Comparison of ENCODE assay signal across 14 cellular contexts in the genomic region with DNA sequence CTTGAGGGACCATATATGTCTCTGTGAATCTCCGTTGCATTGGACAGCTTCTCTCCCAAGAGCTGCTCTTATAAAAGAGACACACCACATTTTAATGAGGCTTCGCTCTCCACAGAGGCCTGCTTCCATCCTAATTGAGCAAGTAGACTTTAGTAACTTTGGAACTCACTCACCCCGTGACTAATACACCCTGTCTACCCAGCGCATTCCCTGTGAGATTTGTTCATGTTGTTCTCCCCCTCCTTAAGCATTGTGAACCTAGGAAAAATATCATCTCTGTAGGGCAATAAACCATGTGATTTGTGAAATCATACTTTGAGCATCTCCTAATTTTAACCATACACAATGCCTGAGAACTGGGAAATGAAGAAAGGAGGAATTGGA. TPM values are rescaled to one million over a fixed set of nuclear protein-coding genes. Genes with fewer than 3 reads are reported as not detected.
DNase-seq lines count a peak whose midpoint lies in the region; ATAC-seq and TF ChIP-seq lines count a peak whose summit lies in the region.
"Had no signal": no experiment of that assay in that cellular context is flagged by ENCODE, and none has a peak within 500 bp of the region (broad histone marks: within the 10 kb centered on the region; RNA-seq: fewer than 3 reads in every experiment).

No MANE protein-coding gene starts in this region.

- H2AFZ ChIP-seq in fibroblast of lung (ENCODE audit: low read length) = no peak overlapping the region

- H3K79me2 ChIP-seq in fibroblast of lung (ENCODE audit: control insufficient read depth, insufficient read depth, low read length) = no peaks in the 10 kb centered on the region

- H3K27ac ChIP-seq in SJSA1 (peak overlapping the region; percentile 86), fibroblast of lung (ENCODE audit: insufficient read depth, low read length) (peak overlapping the region; percentile 84), gastrocnemius medialis (peak overlapping the region in 2 of 4 donors; percentile 31 to 54)
- H3K27ac ChIP-seq: RWPE1 had no signal

- TF ChIP-seq CTCF in AG09309 (IDR thresholded peaks at IDR 0.05; ENCODE audit: control insufficient read depth, insufficient read depth, low read depth, low read length, missing control alignments) = no peak
- no peak for TF ChIP-seq CTCF in fibroblast of lung (conservative IDR thresholded peaks at IDR 0.05 in 1 of 2, IDR thresholded peaks at IDR 0.05 in 1 of 2; ENCODE audit: low read depth in 1 of 2, low read length in 2 of 2)
- TF ChIP-seq CTCF in gastrocnemius medialis (IDR thresholded peaks at IDR 0.05 in 4 of 5, conservative IDR thresholded peaks at IDR 0.05 in 1 of 5) = no peak

- no peaks in the 10 kb centered on the region for H3K27me3 ChIP-seq in SJSA1 (replicated peaks)
- no peaks in the 10 kb centered on the region for H3K27me3 ChIP-seq in fibroblast of lung (ENCODE audit: control insufficient read depth, insufficient read depth, low read length)
- H3K27me3 ChIP-seq in gastrocnemius medialis = no peaks in the 10 kb centered on the region

- ATAC-seq in gastrocnemius medialis = peak; percentile 30 to 45
- no peak for ATAC-seq in GM21717 (IDR thresholded peaks at IDR 0.05; ENCODE audit: unreplicated experiment)
- ATAC-seq in HG03039 (IDR thresholded peaks at IDR 0.05; ENCODE audit: unreplicated experiment) = no peak
- ATAC-seq in HG02588 (IDR thresholded peaks at IDR 0.05; ENCODE audit: unreplicated experiment) = no peak

- no peaks in the 10 kb centered on the region for H4K20me1 ChIP-seq in fibroblast of lung (ENCODE audit: control insufficient read depth, extremely low read depth, insufficient read depth, low read length)

- H3K4me1 ChIP-seq in SJSA1 (replicated peaks) = peaks cover 59% of the 10 kb centered on the region
- peaks cover 45% of the 10 kb centered on the region for H3K4me1 ChIP-seq in fibroblast of lung (ENCODE audit: control insufficient read depth, extremely low read depth, insufficient read depth, low read length)
- peaks cover 9 to 16% of the 10 kb centered on the region in 2 donors for H3K4me1 ChIP-seq in gastrocnemius medialis

- H3K9ac ChIP-seq in fibroblast of lung (ENCODE audit: insufficient read depth, low read length) = no peak overlapping the region

- in situ Hi-C loops in gastrocnemius medialis (cut with MboI; ENCODE audit: low sequenced_read_pairs in 4 of 4) = no loop called here

- TF ChIP-seq POLR2A in gastrocnemius medialis (IDR thresholded peaks at IDR 0.05) = no peak

- H3K36me3 ChIP-seq in SJSA1 (no peaks in the 10 kb centered on the region), fibroblast of lung (ENCODE audit: control insufficient read depth, insufficient read depth, low read length) (no peaks in the 10 kb centered on the region), gastrocnemius medialis (no peaks in the 10 kb centered on the region)

- intact Hi-C loops in gastrocnemius medialis (cut with DNase I; ENCODE audit: low total_unique reads) = no loop called here

- H3K4me3 ChIP-seq in AG09309 (ENCODE audit: control insufficient read depth, low read depth, low read length) = no peak overlapping the region
- no peak overlapping the region for H3K4me3 ChIP-seq in SJSA1
- H3K4me3 ChIP-seq in fibroblast of lung (replicated peaks in 1 of 4; ENCODE audit: control extremely low read depth in 1 of 4, insufficient read depth in 1 of 4, low read depth in 3 of 4, low read length in 4 of 4) = no peak overlapping the region
- H3K4me3 ChIP-seq in gastrocnemius medialis = no peak overlapping the region

- H3K4me2 ChIP-seq in fibroblast of lung (ENCODE audit: extremely low read depth, insufficient read depth, low read length) = peak overlapping the region; percentile 16

- H3K9me3 ChIP-seq in SJSA1 (replicated peaks) (0 out of 2 replicates have a peak, but pooled peaks cover 2% of the 10 kb centered on the region), fibroblast of lung (ENCODE audit: control insufficient read depth, insufficient read depth, low read depth, low read length) (no peaks in the 10 kb centered on the region), gastrocnemius medialis (no peaks in the 10 kb centered on the region)

- peak; percentile 99 for DNase-seq in AG09309 (ENCODE audit: low read depth)
- DNase-seq in SJSA1 (ENCODE audit: low read depth in 1 of 2, low spot score in 2 of 2) = no peak
- DNase-seq in fibroblast of lung (ENCODE audit: low read depth in 2 of 2) = peak; percentile 92 to 94
- no peak for DNase-seq in gastrocnemius medialis
- no peak for DNase-seq in activated gamma-delta T cell (lab: John Stamatoyannopoulos, UW)
- DNase-seq: activated CD4-positive, alpha-beta T cell treated with anti-CD3 and anti-CD28 coated beads, Interleukin-2, amount 50 U/mL, for 48 hours; activated effector memory CD4-positive, alpha-beta T cell treated with Interleukin-2 at 50 U/mL for 16 hours; DND-41; NCI-H1417; NCI-H526 treated with DMSO at 0.1 percent for 48 hours had no signal

RNA-seq across cellular contexts. Expression of a gene that starts 56.9 kb away (rescaled TPM):
- total RNA-seq in SJSA1 (2014; rRNA removed; shearing (Covaris generic)) = 95.7 and 97.6 TPM in 2 replicates
- total RNA-seq in fibroblast of lung = 145 and 151 TPM in 2 replicates
- 231 and 328 TPM in 2 replicates for polyA plus RNA-seq in fibroblast of lung
- polyA plus RNA-seq in fibroblast of lung (2012) = 131 and 161 TPM in 2 replicates
- 80.1 and 106 TPM in 2 replicates for polyA minus RNA-seq in fibroblast of lung (ENCODE audit: low replicate concordance)
- 100 to 1,000 TPM in 3 of 4 donors, 10 to 100 TPM in 1; 87.9 to 182 (median 106) TPM for total RNA-seq in gastrocnemius medialis

Comparison
In these comparisons a context has a peak if more than half of its experiments do, and no peak if none do; other contexts are left out.
1. DNase-seq: peak in AG09309 (single experiment) and fibroblast of lung (2 of 2); none in SJSA1 (0 of 2), gastrocnemius medialis (0 of 2) and activated gamma-delta T cell (single experiment).
2. ATAC-seq: peak in gastrocnemius medialis (2 of 2); none in GM21717 (single experiment), HG03039 (single experiment) and HG02588 (single experiment).